8 cellular contexts compared by ENCODE assay signal in the genomic region with DNA sequence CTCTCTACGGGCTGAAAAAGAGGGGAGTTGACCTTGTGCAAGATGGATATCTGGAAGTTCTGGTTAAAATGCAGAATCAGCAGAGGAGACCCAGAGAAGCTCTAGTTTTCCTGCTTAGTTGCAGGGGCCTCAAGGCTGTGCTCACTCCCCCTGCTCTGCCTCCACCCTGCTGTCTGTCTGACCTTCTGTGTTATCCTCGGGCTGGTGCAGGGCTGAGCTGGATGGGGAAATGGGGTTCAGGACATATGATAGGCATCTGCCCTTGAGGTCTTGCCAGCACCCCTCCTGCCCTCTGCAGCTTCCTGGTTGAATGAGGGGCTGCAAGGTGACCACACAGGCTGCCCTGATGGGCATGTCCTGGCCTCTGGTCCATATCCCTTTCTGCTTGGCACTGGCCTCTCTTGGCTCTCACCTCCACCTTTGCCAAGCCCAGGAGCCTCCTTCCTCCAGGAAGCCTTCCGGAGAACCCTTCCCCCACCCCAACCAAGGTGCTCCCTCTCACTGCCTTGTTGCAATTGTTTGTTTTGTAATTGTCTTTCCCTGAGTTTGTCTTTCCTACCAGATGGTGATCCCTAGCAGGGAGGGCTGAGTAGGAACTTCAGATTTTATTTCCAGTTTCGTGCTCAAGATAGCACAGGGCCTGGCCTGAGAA. TPM values are rescaled to one million over a fixed set of nuclear protein-coding genes. Genes with fewer than 3 reads are reported as not detected.
A peak's percentile ranks its signal among the peaks of the same experiment; 100 is the strongest.
DNase-seq lines count a peak whose midpoint lies in the region; ATAC-seq, FAIRE-seq and TF ChIP-seq lines count a peak whose summit lies in the region.

No MANE protein-coding gene starts in this region.

- no peak for FAIRE-seq in frontal cortex (lab: Jason Lieb, UNC)

- peak in 1 of 2 experiments; percentile 16 for DNase-seq in SJCRH30
- DNase-seq in fibroblast of lung (ENCODE audit: low read depth in 2 of 2) = no peak
- DNase-seq in progenitor cell of endocrine pancreas (ENCODE audit: low spot score, unreplicated experiment) = no peak
- DNase-seq in hippocampal formation (lab: John Stamatoyannopoulos, UW) = no peak
- DNase-seq in frontal cortex (ENCODE audit: low spot score in 2 of 2) = no peak
- no peak for DNase-seq in SW480 (ENCODE audit: low spot score)

- no peak overlapping the region for H3K9ac ChIP-seq in fibroblast of lung (ENCODE audit: insufficient read depth, low read length)

- H3K27ac Mint-ChIP-seq in progenitor cell of endocrine pancreas = peak overlapping the region; percentile 60

- H3K27me3 Mint-ChIP-seq in progenitor cell of endocrine pancreas = peaks cover 4% of the 10 kb centered on the region

- H3K9me3 ChIP-seq in SJCRH30 (replicated peaks) (no peaks in the 10 kb centered on the region), fibroblast of lung (ENCODE audit: control insufficient read depth, insufficient read depth, low read depth, low read length) (no peaks in the 10 kb centered on the region)

- H3K36me3 Mint-ChIP-seq in progenitor cell of endocrine pancreas (ENCODE audit: insufficient read depth) = peaks cover 2% of the 10 kb centered on the region

- H3K27ac ChIP-seq in SJCRH30 = peak overlapping the region; percentile 70
- H3K27ac ChIP-seq in fibroblast of lung (ENCODE audit: insufficient read depth, low read length) = no peak overlapping the region

- H3K4me1 Mint-ChIP-seq in progenitor cell of endocrine pancreas (ENCODE audit: low read depth) = peaks cover 7% of the 10 kb centered on the region

- H3K36me3 ChIP-seq in SJCRH30 (no peaks in the 10 kb centered on the region), fibroblast of lung (ENCODE audit: control insufficient read depth, insufficient read depth, low read length) (no peaks in the 10 kb centered on the region)

- no peaks in the 10 kb centered on the region for H3K9me3 Mint-ChIP-seq in progenitor cell of endocrine pancreas (ENCODE audit: low read depth)

- no peaks in the 10 kb centered on the region for H3K79me2 ChIP-seq in fibroblast of lung (ENCODE audit: control insufficient read depth, insufficient read depth, low read length)

- no peak for TF ChIP-seq CTCF in fibroblast of lung (conservative IDR thresholded peaks at IDR 0.05 in 1 of 2, IDR thresholded peaks at IDR 0.05 in 1 of 2; ENCODE audit: low read depth in 1 of 2, low read length in 2 of 2)
- TF ChIP-seq CTCF in progenitor cell of endocrine pancreas (IDR thresholded peaks at IDR 0.05; ENCODE audit: unreplicated experiment) = no peak

- H3K4me3 ChIP-seq in GM08714 (ENCODE audit: low read length) = peak overlapping the region; percentile 70; the same call in 1 of the 2 replicates
- peak overlapping the region; percentile 73 for H3K4me3 ChIP-seq in SJCRH30
- H3K4me3 ChIP-seq in fibroblast of lung (replicated peaks in 1 of 4; ENCODE audit: control extremely low read depth in 1 of 4, insufficient read depth in 1 of 4, low read depth in 3 of 4, low read length in 4 of 4) = peak overlapping the region in 2 of 4 experiments; percentile 68 to 69

- H3K27me3 ChIP-seq in SJCRH30 (no peaks in the 10 kb centered on the region), fibroblast of lung (ENCODE audit: control insufficient read depth, insufficient read depth, low read length) (no peaks in the 10 kb centered on the region)

- H3K4me2 ChIP-seq in fibroblast of lung (ENCODE audit: extremely low read depth, insufficient read depth, low read length) = peak overlapping the region; percentile 42

- ATAC-seq in HG03045 (IDR thresholded peaks at IDR 0.05; ENCODE audit: unreplicated experiment) = no peak

- H3K4me1 ChIP-seq in SJCRH30 (peaks cover 6% of the 10 kb centered on the region; the same call in 1 of the 2 replicates), fibroblast of lung (ENCODE audit: control insufficient read depth, extremely low read depth, insufficient read depth, low read length) (peaks cover 3% of the 10 kb centered on the region)

- H2AFZ ChIP-seq in fibroblast of lung (ENCODE audit: low read length) = no peak overlapping the region

- peak overlapping the region; percentile 72 for H3K4me3 Mint-ChIP-seq in progenitor cell of endocrine pancreas (ENCODE audit: low read depth)

- no peaks in the 10 kb centered on the region for H4K20me1 ChIP-seq in fibroblast of lung (ENCODE audit: control insufficient read depth, extremely low read depth, insufficient read depth, low read length)

RNA-seq across cellular contexts. Expression of gene TMEM268, which starts 1.3 kb away (rescaled TPM):
- total RNA-seq in SJCRH30 (2014; rRNA removed; shearing (Covaris generic)) = 9.8 and 10.2 TPM in 2 replicates
- total RNA-seq in fibroblast of lung = 5.4 and 7.3 TPM in 2 replicates
- 5.4 and 7.7 TPM in 2 replicates for polyA plus RNA-seq in fibroblast of lung
- polyA plus RNA-seq in fibroblast of lung (2012) = 2.8 and 4.3 TPM in 2 replicates
- polyA minus RNA-seq in fibroblast of lung (ENCODE audit: low replicate concordance) = 9.6 and 14.3 TPM in 2 replicates
- 6.5 and 7.1 TPM in 2 replicates for total RNA-seq in progenitor cell of endocrine pancreas
- total RNA-seq in frontal cortex = 16.7 TPM

RNA-seq across cellular contexts. Expression of gene ATP6V1G1, which starts 24.8 kb away (rescaled TPM):
- total RNA-seq in SJCRH30 (2014; rRNA removed; shearing (Covaris generic)) = 125 and 128 TPM in 2 replicates
- total RNA-seq in fibroblast of lung (102 and 111 TPM in 2 replicates), progenitor cell of endocrine pancreas (121 and 123 TPM in 2 replicates), frontal cortex (108 TPM)
- polyA plus RNA-seq in fibroblast of lung = 92.7 and 97.6 TPM in 2 replicates
- polyA plus RNA-seq in fibroblast of lung (2012) = 71.6 and 72.2 TPM in 2 replicates
- 0.98 and 4.5 TPM in 2 replicates for polyA minus RNA-seq in fibroblast of lung (ENCODE audit: low replicate concordance)

RNA-seq across cellular contexts. Expression of gene TEX53, which starts 45.2 kb away (rescaled TPM):
- not detected in 2 replicates for total RNA-seq in SJCRH30 (2014; rRNA removed; shearing (Covaris generic))
- total RNA-seq in fibroblast of lung (not detected in 2 replicates), progenitor cell of endocrine pancreas (not detected in 2 replicates), frontal cortex (not detected)
- polyA plus RNA-seq in fibroblast of lung = not detected in 2 replicates
- polyA plus RNA-seq in fibroblast of lung (2012) = not detected in 2 replicates
- polyA minus RNA-seq in fibroblast of lung (ENCODE audit: low replicate concordance) = not detected in 2 replicates
